In genomic region chr10:62317257-62317656, GRCh38 we compare ENCODE assay signal across 25 cellular contexts. TPM values are rescaled to one million over a fixed set of nuclear protein-coding genes. Genes with fewer than 3 reads are reported as not detected.
"Had no signal": no experiment of that assay in that cellular context is flagged by ENCODE, and none has a peak within 500 bp of the region (broad histone marks: within the 10 kb centered on the region; RNA-seq: fewer than 3 reads in every experiment).

No MANE protein-coding gene starts in this region.

- H3K4me3 ChIP-seq: colonic mucosa, esophagus squamous epithelium, gastroesophageal sphincter, heart right ventricle, left lung, lower lobe of right lung, mucosa of descending colon had no signal

- H3K27ac ChIP-seq: colonic mucosa, epithelial cell of prostate, esophagus squamous epithelium, gastroesophageal sphincter, heart right ventricle, left lung, lower lobe of right lung had no signal

- ATAC-seq: effector memory CD8-positive, alpha-beta T cell; esophagus mucosa; gastroesophageal sphincter; left cardiac atrium; left ventricle myocardium superior; mucosa of descending colon had no signal

- H3K4me1 ChIP-seq: colonic mucosa, esophagus squamous epithelium, gastroesophageal sphincter, heart right ventricle, left lung, lower lobe of right lung had no signal

- H3K27me3 ChIP-seq: colonic mucosa, gastroesophageal sphincter, left lung had no signal

- H3K36me3 ChIP-seq: colonic mucosa, esophagus squamous epithelium, gastroesophageal sphincter, heart right ventricle, left lung, lower lobe of right lung had no signal

- H3K9me3 ChIP-seq: colonic mucosa, esophagus squamous epithelium, gastroesophageal sphincter, left lung, lower lobe of right lung, mucosa of descending colon had no signal

- DNase-seq: colonic mucosa; cortex of kidney; effector CD8-positive, alpha-beta T cell; effector memory CD8-positive, alpha-beta T cell; endodermal cell; erythroblast; esophagus squamous epithelium; foreskin fibroblast; glutamatergic neuron; head of caudate nucleus; heart right ventricle; hippocampal formation; left cardiac atrium; left lung; left ventricle myocardium superior; lower lobe of right lung; mesenchymal stem cell; mucosa of descending colon had no signal

RNA-seq across cellular contexts. Expression of gene RTKN2, which starts 48.6 kb away (rescaled TPM):
- total RNA-seq: gastroesophageal sphincter, left ventricle myocardium superior had no signal

RNA-seq across cellular contexts. Expression of gene ZNF365, which starts 56.9 kb away (rescaled TPM):
- total RNA-seq: dermis microvascular lymphatic vessel endothelial cell, left ventricle myocardium superior, lung microvascular endothelial cell, mesenteric fat pad, mesothelial cell of epicardium had no signal
